Comparison of ENCODE assay signal across 1 cellular context in the genomic region with DNA sequence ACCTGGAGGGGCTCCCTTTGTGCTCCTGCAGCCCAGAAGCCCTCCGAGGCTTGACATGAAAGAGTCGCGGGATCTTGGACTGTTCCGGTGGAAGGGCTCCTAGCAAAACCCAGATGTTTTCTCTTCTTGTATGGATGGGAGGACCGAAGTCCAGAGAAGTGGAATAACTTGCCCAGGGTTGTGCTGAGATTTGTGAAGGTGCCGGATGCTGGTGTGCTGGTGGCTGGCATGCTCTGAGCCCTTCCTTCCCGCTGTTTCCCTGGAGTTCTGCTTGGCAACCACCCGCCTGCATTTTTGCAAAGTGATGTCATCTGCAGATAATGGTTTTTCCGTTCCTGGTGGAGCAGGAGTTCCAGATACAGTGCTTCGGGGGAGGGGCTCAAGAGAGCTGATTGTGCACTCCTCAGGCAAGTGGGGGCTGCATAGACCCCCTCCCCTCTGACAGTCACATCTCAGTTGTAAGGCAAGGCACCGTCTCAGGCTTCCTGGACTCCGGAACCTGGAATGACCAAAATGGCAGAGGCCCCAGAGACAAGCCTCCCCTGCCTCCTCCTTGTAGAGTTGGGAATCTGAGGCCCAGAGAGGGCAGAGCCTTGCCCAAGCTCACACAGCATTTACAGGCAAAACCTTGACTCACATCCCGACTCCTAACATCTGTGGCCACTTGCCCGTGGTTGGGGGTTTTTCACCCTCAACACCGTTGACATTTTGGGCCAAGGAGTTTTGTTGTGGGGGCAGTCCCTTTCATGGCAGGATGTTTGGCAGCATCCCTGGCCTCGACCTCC.
A peak's percentile ranks its signal among the peaks of the same experiment; 100 is the strongest.
TF ChIP-seq lines count a peak whose summit lies in the region.

No MANE protein-coding gene starts in this region.

TF ChIP-seq in HEK293, 187 proteins besides CTCF, POLR2A, EP300 and RAD21 (continued from another document and continues in another):
- TF ChIP-seq ZNF2 (tag by site-specific recombination; IDR thresholded peaks at IDR 0.05), result no peak
- TF ChIP-seq ZSCAN23 (tag by site-specific recombination; IDR thresholded peaks at IDR 0.05), result no peak
- peak; percentile 78 for TF ChIP-seq ZNF768 (tag by site-specific recombination; IDR thresholded peaks at IDR 0.05)
- TF ChIP-seq, protein P1, sequence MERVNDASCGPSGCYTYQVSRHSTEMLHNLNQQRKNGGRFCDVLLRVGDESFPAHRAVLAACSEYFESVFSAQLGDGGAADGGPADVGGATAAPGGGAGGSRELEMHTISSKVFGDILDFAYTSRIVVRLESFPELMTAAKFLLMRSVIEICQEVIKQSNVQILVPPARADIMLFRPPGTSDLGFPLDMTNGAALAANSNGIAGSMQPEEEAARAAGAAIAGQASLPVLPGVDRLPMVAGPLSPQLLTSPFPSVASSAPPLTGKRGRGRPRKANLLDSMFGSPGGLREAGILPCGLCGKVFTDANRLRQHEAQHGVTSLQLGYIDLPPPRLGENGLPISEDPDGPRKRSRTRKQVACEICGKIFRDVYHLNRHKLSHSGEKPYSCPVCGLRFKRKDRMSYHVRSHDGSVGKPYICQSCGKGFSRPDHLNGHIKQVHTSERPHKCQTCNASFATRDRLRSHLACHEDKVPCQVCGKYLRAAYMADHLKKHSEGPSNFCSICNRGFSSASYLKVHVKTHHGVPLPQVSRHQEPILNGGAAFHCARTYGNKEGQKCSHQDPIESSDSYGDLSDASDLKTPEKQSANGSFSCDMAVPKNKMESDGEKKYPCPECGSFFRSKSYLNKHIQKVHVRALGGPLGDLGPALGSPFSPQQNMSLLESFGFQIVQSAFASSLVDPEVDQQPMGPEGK (tag by site-specific recombination; IDR thresholded peaks at IDR 0.05), result peak; percentile 62
- TF ChIP-seq TRIM28 (IDR thresholded peaks at IDR 0.05; ENCODE audit: borderline replicate concordance, low read length), result no peak
- TF ChIP-seq ZNF140 (tag by site-specific recombination; IDR thresholded peaks at IDR 0.05), result no peak
- TF ChIP-seq, protein P2, sequence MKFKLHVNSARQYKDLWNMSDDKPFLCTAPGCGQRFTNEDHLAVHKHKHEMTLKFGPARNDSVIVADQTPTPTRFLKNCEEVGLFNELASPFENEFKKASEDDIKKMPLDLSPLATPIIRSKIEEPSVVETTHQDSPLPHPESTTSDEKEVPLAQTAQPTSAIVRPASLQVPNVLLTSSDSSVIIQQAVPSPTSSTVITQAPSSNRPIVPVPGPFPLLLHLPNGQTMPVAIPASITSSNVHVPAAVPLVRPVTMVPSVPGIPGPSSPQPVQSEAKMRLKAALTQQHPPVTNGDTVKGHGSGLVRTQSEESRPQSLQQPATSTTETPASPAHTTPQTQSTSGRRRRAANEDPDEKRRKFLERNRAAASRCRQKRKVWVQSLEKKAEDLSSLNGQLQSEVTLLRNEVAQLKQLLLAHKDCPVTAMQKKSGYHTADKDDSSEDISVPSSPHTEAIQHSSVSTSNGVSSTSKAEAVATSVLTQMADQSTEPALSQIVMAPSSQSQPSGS (tag by site-specific recombination; IDR thresholded peaks at IDR 0.05; ENCODE audit: low read depth), result peak; percentile 82
- no peak for TF ChIP-seq ZSCAN5A (tag by site-specific recombination; IDR thresholded peaks at IDR 0.05)
- no peak for TF ChIP-seq ZNF292 (tag by site-specific recombination; IDR thresholded peaks at IDR 0.05; ENCODE audit: borderline replicate concordance, low read depth)
- no peak for TF ChIP-seq ZNF37A (tag by site-specific recombination; IDR thresholded peaks at IDR 0.05)
- TF ChIP-seq, protein P3, sequence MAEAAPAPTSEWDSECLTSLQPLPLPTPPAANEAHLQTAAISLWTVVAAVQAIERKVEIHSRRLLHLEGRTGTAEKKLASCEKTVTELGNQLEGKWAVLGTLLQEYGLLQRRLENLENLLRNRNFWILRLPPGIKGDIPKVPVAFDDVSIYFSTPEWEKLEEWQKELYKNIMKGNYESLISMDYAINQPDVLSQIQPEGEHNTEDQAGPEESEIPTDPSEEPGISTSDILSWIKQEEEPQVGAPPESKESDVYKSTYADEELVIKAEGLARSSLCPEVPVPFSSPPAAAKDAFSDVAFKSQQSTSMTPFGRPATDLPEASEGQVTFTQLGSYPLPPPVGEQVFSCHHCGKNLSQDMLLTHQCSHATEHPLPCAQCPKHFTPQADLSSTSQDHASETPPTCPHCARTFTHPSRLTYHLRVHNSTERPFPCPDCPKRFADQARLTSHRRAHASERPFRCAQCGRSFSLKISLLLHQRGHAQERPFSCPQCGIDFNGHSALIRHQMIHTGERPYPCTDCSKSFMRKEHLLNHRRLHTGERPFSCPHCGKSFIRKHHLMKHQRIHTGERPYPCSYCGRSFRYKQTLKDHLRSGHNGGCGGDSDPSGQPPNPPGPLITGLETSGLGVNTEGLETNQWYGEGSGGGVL (tag by site-specific recombination; IDR thresholded peaks at IDR 0.05), result peak; percentile 42; the same call in 1 of the 2 replicates
- TF ChIP-seq ZNF132 (tag by site-specific recombination; IDR thresholded peaks at IDR 0.05; ENCODE audit: borderline replicate concordance), result no peak
- no peak for TF ChIP-seq ZBTB1 (tag by site-specific recombination; IDR thresholded peaks at IDR 0.05)
- TF ChIP-seq ZNF629 (tag by site-specific recombination; IDR thresholded peaks at IDR 0.05), result peak; percentile 72
- TF ChIP-seq, protein P4, sequence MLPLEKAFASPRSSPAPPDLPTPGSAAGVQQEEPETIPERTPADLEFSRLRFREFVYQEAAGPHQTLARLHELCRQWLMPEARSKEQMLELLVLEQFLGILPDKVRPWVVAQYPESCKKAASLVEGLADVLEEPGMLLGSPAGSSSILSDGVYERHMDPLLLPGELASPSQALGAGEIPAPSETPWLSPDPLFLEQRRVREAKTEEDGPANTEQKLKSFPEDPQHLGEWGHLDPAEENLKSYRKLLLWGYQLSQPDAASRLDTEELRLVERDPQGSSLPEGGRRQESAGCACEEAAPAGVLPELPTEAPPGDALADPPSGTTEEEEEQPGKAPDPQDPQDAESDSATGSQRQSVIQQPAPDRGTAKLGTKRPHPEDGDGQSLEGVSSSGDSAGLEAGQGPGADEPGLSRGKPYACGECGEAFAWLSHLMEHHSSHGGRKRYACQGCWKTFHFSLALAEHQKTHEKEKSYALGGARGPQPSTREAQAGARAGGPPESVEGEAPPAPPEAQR (tag by site-specific recombination; IDR thresholded peaks at IDR 0.05), result no peak
- no peak for TF ChIP-seq ZNF501 (tag by site-specific recombination; IDR thresholded peaks at IDR 0.05)
- TF ChIP-seq, protein P5, sequence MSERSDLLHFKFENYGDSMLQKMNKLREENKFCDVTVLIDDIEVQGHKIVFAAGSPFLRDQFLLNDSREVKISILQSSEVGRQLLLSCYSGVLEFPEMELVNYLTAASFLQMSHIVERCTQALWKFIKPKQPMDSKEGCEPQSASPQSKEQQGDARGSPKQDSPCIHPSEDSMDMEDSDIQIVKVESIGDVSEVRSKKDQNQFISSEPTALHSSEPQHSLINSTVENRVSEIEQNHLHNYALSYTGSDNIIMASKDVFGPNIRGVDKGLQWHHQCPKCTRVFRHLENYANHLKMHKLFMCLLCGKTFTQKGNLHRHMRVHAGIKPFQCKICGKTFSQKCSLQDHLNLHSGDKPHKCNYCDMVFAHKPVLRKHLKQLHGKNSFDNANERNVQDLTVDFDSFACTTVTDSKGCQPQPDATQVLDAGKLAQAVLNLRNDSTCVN (tag by site-specific recombination; optimal IDR thresholded peaks at IDR 0.05), result no peak
- no peak for TF ChIP-seq ZFP3 (tag by site-specific recombination; IDR thresholded peaks at IDR 0.05; ENCODE audit: low read depth)
- TF ChIP-seq ZFP37 (tag by site-specific recombination; IDR thresholded peaks at IDR 0.05), result no peak
- TF ChIP-seq ZNF335 (tag by site-specific recombination; conservative IDR thresholded peaks at IDR 0.05), result no peak; the same call in 1 of the 2 replicates
- TF ChIP-seq, protein P6, sequence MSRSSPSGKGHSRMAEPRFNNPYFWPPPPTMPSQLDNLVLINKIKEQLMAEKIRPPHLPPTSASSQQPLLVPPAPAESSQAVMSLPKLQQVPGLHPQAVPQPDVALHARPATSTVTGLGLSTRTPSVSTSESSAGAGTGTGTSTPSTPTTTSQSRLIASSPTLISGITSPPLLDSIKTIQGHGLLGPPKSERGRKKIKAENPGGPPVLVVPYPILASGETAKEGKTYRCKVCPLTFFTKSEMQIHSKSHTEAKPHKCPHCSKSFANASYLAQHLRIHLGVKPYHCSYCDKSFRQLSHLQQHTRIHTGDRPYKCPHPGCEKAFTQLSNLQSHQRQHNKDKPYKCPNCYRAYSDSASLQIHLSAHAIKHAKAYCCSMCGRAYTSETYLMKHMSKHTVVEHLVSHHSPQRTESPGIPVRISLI (tag by site-specific recombination; IDR thresholded peaks at IDR 0.05), result no peak
- no peak for TF ChIP-seq ZNF707 (tag by site-specific recombination; IDR thresholded peaks at IDR 0.05)
- peak; percentile 79 for TF ChIP-seq HIC1 (tag by site-specific recombination; IDR thresholded peaks at IDR 0.05)
- no peak for TF ChIP-seq ZNF174 (tag by site-specific recombination; IDR thresholded peaks at IDR 0.05)
- TF ChIP-seq ZNF24 (tag by site-specific recombination; IDR thresholded peaks at IDR 0.05), result no peak
- TF ChIP-seq ZIC2 (tag by site-specific recombination; IDR thresholded peaks at IDR 0.05), result no peak
- no peak for TF ChIP-seq ZNF76 (tag by site-specific recombination; IDR thresholded peaks at IDR 0.05; ENCODE audit: borderline replicate concordance, low read depth)
- TF ChIP-seq ZNF23 (tag by site-specific recombination; IDR thresholded peaks at IDR 0.05; ENCODE audit: borderline replicate concordance), result no peak
- TF ChIP-seq BCL11A (tag by site-specific recombination; IDR thresholded peaks at IDR 0.05; ENCODE audit: low read depth), result no peak
- TF ChIP-seq ZNF114 (tag by site-specific recombination; IDR thresholded peaks at IDR 0.05), result no peak
- no peak for TF ChIP-seq ZNF670 (tag by site-specific recombination; IDR thresholded peaks at IDR 0.05; ENCODE audit: low read depth)
- TF ChIP-seq ZNF311 (tag by site-specific recombination; IDR thresholded peaks at IDR 0.05; ENCODE audit: borderline replicate concordance), result no peak
- TF ChIP-seq ZNF394 (tag by site-specific recombination; IDR thresholded peaks at IDR 0.05; ENCODE audit: borderline replicate concordance), result peak; percentile 32; the same call in 1 of the 2 replicates
- peak; percentile 82 for TF ChIP-seq ZBTB17 (tag by site-specific recombination; IDR thresholded peaks at IDR 0.05)
- no peak for TF ChIP-seq ZNF169 (tag by site-specific recombination; IDR thresholded peaks at IDR 0.05)
- TF ChIP-seq ZNF48 (tag by site-specific recombination; IDR thresholded peaks at IDR 0.05), result no peak
- TF ChIP-seq ZNF214 (tag by site-specific recombination; IDR thresholded peaks at IDR 0.05; ENCODE audit: borderline replicate concordance), result no peak
- TF ChIP-seq, protein P7, sequence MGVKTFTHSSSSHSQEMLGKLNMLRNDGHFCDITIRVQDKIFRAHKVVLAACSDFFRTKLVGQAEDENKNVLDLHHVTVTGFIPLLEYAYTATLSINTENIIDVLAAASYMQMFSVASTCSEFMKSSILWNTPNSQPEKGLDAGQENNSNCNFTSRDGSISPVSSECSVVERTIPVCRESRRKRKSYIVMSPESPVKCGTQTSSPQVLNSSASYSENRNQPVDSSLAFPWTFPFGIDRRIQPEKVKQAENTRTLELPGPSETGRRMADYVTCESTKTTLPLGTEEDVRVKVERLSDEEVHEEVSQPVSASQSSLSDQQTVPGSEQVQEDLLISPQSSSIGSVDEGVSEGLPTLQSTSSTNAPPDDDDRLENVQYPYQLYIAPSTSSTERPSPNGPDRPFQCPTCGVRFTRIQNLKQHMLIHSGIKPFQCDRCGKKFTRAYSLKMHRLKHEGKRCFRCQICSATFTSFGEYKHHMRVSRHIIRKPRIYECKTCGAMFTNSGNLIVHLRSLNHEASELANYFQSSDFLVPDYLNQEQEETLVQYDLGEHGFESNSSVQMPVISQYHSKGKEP (tag by site-specific recombination; IDR thresholded peaks at IDR 0.05), result 0 out of 2 replicates have a peak, but pooled peaks have one; percentile 16
- peak; percentile 50; the same call in 1 of the 2 replicates for TF ChIP-seq ZNF366 (tag by site-specific recombination; conservative IDR thresholded peaks at IDR 0.05)
- no peak for TF ChIP-seq ZNF211 (tag by site-specific recombination; IDR thresholded peaks at IDR 0.05; ENCODE audit: low read depth)
- TF ChIP-seq YY1 (tag by site-specific recombination; IDR thresholded peaks at IDR 0.05), result no peak
- TF ChIP-seq ZNF248 (tag by site-specific recombination; IDR thresholded peaks at IDR 0.05), result no peak
- no peak for TF ChIP-seq ZNF133 (tag by site-specific recombination; IDR thresholded peaks at IDR 0.05)
- TF ChIP-seq ZBTB6 (tag by site-specific recombination; IDR thresholded peaks at IDR 0.05), result no peak
- no peak for TF ChIP-seq KLF16 (tag by site-specific recombination; IDR thresholded peaks at IDR 0.05)
- TF ChIP-seq ZNF626 (tag by site-specific recombination; IDR thresholded peaks at IDR 0.05), result no peak
- TF ChIP-seq KLF8 (tag by site-specific recombination; IDR thresholded peaks at IDR 0.05), result 0 out of 2 replicates have a peak, but pooled peaks have one; percentile 17
- TF ChIP-seq ZNF785 (tag by site-specific recombination; IDR thresholded peaks at IDR 0.05), result no peak
